ENCODE assay signal across 22 cellular contexts in genomic region chr5:73615947-73616346, GRCh38.
"Had no signal": no experiment of that assay in that cellular context is flagged by ENCODE, and none has a peak within 500 bp of the region (broad histone marks: within the 10 kb centered on the region; RNA-seq: fewer than 3 reads in every experiment).

No MANE protein-coding gene starts in this region.

- H3K4me3 Mint-ChIP-seq: dendritic cell treated with granulocyte-macrophage colony-stimulating factor and Interleukin-4, amounts not matched to agents 40 ng/mL and 50 ng/mL, for 4 days; immature natural killer cell; mesothelial cell of epicardium; naive B cell had no signal

- H3K27me3 ChIP-seq: colonic mucosa, esophagus squamous epithelium, gastrocnemius medialis, left lung had no signal

- H3K4me1 Mint-ChIP-seq: immature natural killer cell, mesothelial cell of epicardium, naive B cell had no signal

- ATAC-seq: gastrocnemius medialis, heart right ventricle, left cardiac atrium, left lung, left ventricle myocardium superior, lower lobe of right lung had no signal

- H3K4me1 ChIP-seq: colonic mucosa, gastrocnemius medialis, heart right ventricle, left lung, lower lobe of right lung had no signal

- H3K9me3 Mint-ChIP-seq: immature natural killer cell, mesothelial cell of epicardium had no signal

- DNase-seq: colonic mucosa; cortex of kidney; effector CD8-positive, alpha-beta T cell; erythroblast; esophagus squamous epithelium; foreskin fibroblast; foreskin melanocyte; gastrocnemius medialis; glutamatergic neuron; head of caudate nucleus; heart right ventricle; hippocampal formation; immature natural killer cell; islet precursor cell; left cardiac atrium; left lung; left ventricle myocardium superior; lower lobe of right lung; mucosa of descending colon; naive B cell had no signal

- H3K27ac ChIP-seq: colonic mucosa, esophagus squamous epithelium, gastrocnemius medialis, heart right ventricle, left lung, lower lobe of right lung had no signal

- H3K27ac Mint-ChIP-seq: dendritic cell treated with granulocyte-macrophage colony-stimulating factor and Interleukin-4, amounts not matched to agents 40 ng/mL and 50 ng/mL, for 4 days; immature natural killer cell; mesothelial cell of epicardium; naive B cell had no signal

- H3K36me3 Mint-ChIP-seq: immature natural killer cell, mesothelial cell of epicardium, naive B cell had no signal

- H3K9me3 ChIP-seq: colonic mucosa, esophagus squamous epithelium, gastrocnemius medialis, heart right ventricle, left lung, lower lobe of right lung, mucosa of descending colon had no signal

- H3K4me3 ChIP-seq: colonic mucosa, esophagus squamous epithelium, gastrocnemius medialis, heart right ventricle, left lung, lower lobe of right lung, mucosa of descending colon had no signal

- H3K36me3 ChIP-seq: colonic mucosa, esophagus squamous epithelium, gastrocnemius medialis, heart right ventricle, left lung, lower lobe of right lung had no signal
